Comparison of ENCODE assay signal across 20 cellular contexts in the genomic region with DNA sequence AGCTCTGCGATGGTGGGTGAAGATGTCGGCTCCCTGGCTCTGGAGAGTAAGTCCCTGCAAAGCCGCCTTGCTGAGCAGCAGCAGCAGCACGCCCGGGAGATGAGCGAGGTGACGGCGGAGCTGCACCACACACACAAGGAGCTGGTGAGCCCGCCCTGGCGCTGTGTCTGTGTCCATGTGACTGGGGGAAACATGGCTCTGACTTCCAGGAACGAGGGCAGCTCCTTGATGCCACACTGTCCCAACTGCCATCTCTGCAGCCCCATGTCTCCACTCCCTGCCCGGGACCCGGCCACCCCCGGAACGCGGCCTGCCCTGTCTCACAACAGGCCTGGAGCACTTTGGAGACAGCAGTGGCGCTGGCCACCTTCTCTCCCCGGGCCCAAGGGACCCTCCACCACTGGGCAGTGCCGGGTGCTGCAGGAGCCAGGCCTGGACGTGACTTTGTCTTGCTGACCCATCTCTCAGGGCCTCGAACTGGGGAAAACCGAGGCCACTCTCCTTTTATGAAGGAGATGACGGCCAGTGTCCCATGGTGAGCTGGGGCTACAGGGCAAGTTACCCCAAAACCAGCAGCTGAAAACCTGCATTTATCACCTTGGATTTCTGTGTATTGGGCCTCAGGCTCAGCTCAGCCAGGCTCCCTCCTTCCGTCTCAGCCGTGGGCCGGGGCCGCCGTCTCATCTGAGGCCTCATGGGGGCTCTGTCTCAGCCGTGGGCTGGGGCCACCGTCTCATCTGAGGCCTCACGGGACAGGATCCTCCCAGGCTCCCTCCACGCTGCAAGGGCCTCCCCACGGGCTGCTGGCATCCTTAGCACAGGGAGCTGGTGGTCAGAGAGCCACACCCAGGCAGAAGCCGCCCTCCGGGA. TPM values are rescaled to one million over a fixed set of nuclear protein-coding genes. Genes with fewer than 3 reads are reported as not detected.
DNase-seq lines count a peak whose midpoint lies in the region; ATAC-seq, FAIRE-seq and TF ChIP-seq lines count a peak whose summit lies in the region.
"Had no signal": no experiment of that assay in that cellular context is flagged by ENCODE, and none has a peak within 500 bp of the region (broad histone marks: within the 10 kb centered on the region; RNA-seq: fewer than 3 reads in every experiment).

No MANE protein-coding gene starts in this region.

- peaks cover 93% of the 10 kb centered on the region for H3K36me3 Mint-ChIP-seq in activated T-cell treated with anti-CD3 and anti-CD28 coated beads, Interleukin-2, amount 50 U/mL, for 24 hours (ENCODE audit: low read depth)
- peaks cover 35% of the 10 kb centered on the region for H3K36me3 Mint-ChIP-seq in endothelial cell (ENCODE audit: low read depth, unreplicated experiment)

- peak; percentile 18 for DNase-seq in activated T-cell treated with anti-CD3 and anti-CD28 coated beads, Interleukin-2, amount 50 U/mL, for 24 hours
- DNase-seq in activated T-cell treated with anti-CD3 and anti-CD28 coated beads for 4 hours (no peak), endothelial cell (ENCODE audit: low spot score) (no peak), mucosa of gallbladder (ENCODE audit: low spot score) (peak; percentile 6), urothelium cell line (ENCODE audit: low spot score) (no peak), RKO (ENCODE audit: low spot score) (no peak)
- DNase-seq in activated CD4-positive, alpha-beta T cell treated with anti-CD3 and anti-CD28 coated beads for 4 hours: no peak
- DNase-seq: COR-L47, DMS 273 treated with DMSO at 0.1 percent for 48 hours, DND-41, HFFc6, IMR-90, Karpas-422, NCI-H1417 treated with DMSO at 0.1 percent for 48 hours, NCI-H187 treated with DMSO at 0.1 percent for 48 hours, NCI-H2227 treated with DMSO at 0.1 percent for 48 hours, NCI-H524, PC-3 had no signal

- no peak for ATAC-seq in HG02798 (IDR thresholded peaks at IDR 0.05; ENCODE audit: poor library complexity, unreplicated experiment)
- ATAC-seq: PC-3 had no signal

- H3K4me1 Mint-ChIP-seq in activated T-cell treated with anti-CD3 and anti-CD28 coated beads, Interleukin-2, amount 50 U/mL, for 24 hours (ENCODE audit: low read depth): no peaks in the 10 kb centered on the region
- no peaks in the 10 kb centered on the region for H3K4me1 Mint-ChIP-seq in endothelial cell (ENCODE audit: unreplicated experiment)

- TF ChIP-seq CTCF in endothelial cell (IDR thresholded peaks at IDR 0.05; ENCODE audit: unreplicated experiment): no peak

- H3K4me3 Mint-ChIP-seq in activated T-cell treated with anti-CD3 and anti-CD28 coated beads, Interleukin-2, amount 50 U/mL, for 24 hours: no peak overlapping the region
- peak overlapping the region; percentile 73 for H3K4me3 Mint-ChIP-seq in endothelial cell (ENCODE audit: unreplicated experiment)
- H3K4me3 Mint-ChIP-seq: B cell, HFFc6 had no signal

- H3K27ac Mint-ChIP-seq in activated T-cell treated with anti-CD3 and anti-CD28 coated beads, Interleukin-2, amount 50 U/mL, for 24 hours: no peak overlapping the region
- no peak overlapping the region for H3K27ac Mint-ChIP-seq in endothelial cell (ENCODE audit: unreplicated experiment)
- H3K27ac Mint-ChIP-seq: B cell, HFFc6 had no signal

- H3K27me3 Mint-ChIP-seq in activated T-cell treated with anti-CD3 and anti-CD28 coated beads, Interleukin-2, amount 50 U/mL, for 24 hours: no peaks in the 10 kb centered on the region
- H3K27me3 Mint-ChIP-seq in endothelial cell (ENCODE audit: unreplicated experiment): peaks cover 2% of the 10 kb centered on the region
- H3K27me3 Mint-ChIP-seq: B cell had no signal

- no peaks in the 10 kb centered on the region for H3K9me3 Mint-ChIP-seq in activated T-cell treated with anti-CD3 and anti-CD28 coated beads, Interleukin-2, amount 50 U/mL, for 24 hours
- H3K9me3 Mint-ChIP-seq in endothelial cell (ENCODE audit: unreplicated experiment): no peaks in the 10 kb centered on the region
- H3K9me3 Mint-ChIP-seq: HFFc6 had no signal

- peak; percentile 17 for FAIRE-seq in urothelium cell line (lab: Jason Lieb, UNC)

RNA-seq across cellular contexts. Expression of a gene that starts 28.6 kb away (rescaled TPM):
- total RNA-seq in endothelial cell (ENCODE audit: unreplicated experiment): 11.9 TPM
- 26.7 TPM for total RNA-seq in mucosa of gallbladder

RNA-seq across cellular contexts. Expression of a gene that starts 52.5 kb away (rescaled TPM):
- total RNA-seq in endothelial cell (ENCODE audit: unreplicated experiment) (0.05 TPM), mucosa of gallbladder (9.9 TPM)
- total RNA-seq: B cell had no signal

Comparison
In these comparisons a context has a peak if more than half of its experiments do, and no peak if none do; other contexts are left out.
1. DNase-seq: peak in activated T-cell treated with anti-CD3 and anti-CD28 coated beads, Interleukin-2, amount 50 U/mL, for 24 hours (single experiment) and mucosa of gallbladder (single experiment); none in activated T-cell treated with anti-CD3 and anti-CD28 coated beads for 4 hours (single experiment), endothelial cell (single experiment), urothelium cell line (single experiment), RKO (single experiment) and activated CD4-positive, alpha-beta T cell treated with anti-CD3 and anti-CD28 coated beads for 4 hours (0 of 2).
2. RNA of a gene that starts 52.5 kb away (total RNA-seq): 9.9 TPM in mucosa of gallbladder (single experiment); 0.05 TPM in endothelial cell (single experiment); every median in the first group is over 10 times any median in the second.